In the genomic region with DNA sequence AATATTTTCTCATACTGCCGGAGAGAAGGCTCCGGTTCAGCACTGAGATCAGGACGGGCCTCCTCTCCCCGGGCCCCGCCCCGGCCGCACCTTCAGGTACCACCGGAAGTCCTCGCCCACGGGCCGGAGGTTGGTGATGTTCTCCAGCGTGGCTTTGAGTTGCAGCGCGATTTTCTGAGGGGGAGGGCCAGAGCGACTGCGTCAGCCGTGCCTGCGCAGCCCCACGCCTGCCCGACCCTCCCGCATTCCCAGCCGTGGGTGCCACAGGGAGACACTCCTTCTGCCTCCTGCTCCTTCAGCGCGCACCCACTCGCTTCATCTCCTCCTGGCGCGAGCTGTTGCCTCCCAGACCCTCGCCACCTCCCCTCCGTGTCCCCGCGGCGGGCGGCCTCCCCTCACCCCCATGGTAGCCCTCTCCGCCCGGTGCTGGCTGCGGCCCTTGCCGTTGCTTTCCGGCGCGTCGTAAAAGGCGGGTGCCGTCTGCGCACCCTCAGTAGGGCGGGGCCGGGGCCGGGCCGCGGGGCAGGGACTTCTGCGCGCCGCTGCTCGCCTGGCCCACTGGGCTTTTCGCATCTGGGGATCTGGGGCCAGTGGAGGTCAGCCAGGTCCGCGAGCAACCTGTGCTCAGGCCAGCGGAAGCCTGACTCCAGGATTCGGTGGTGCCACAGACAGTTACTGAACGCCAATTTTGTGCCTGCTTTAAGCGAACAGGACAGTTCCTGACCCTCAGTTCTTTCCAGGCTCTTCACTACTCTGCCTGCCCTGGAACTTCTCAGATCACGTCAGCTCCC, we compare ENCODE assay signal across 8 cellular contexts. TPM values are rescaled to one million over a fixed set of nuclear protein-coding genes. Genes with fewer than 3 reads are reported as not detected.
DNase-seq lines count a peak whose midpoint lies in the region; ATAC-seq and TF ChIP-seq lines count a peak whose summit lies in the region.

A gene (minus strand): TSS at position 464 of the 791 bp plus-strand sequence. CDS start 59 bp downstream, at position 405.

- H3K27me3 Mint-ChIP-seq in natural killer cell treated with Interleukin-12 subunit alpha and Interleukin-12 subunit beta and Interleukin-15 and Interleukin-18, amount 100 ng/mL, for 72 hours, result no peaks in the 10 kb centered on the region

- DNase-seq in Daoy (ENCODE audit: low read depth), result peak; percentile 96
- DNase-seq in GOT3 (lab: John Stamatoyannopoulos, UW), result peak; percentile 87
- DNase-seq in LNCaP clone FGC (ENCODE audit: low read depth), result peak; percentile 87
- peak; percentile 96 for DNase-seq in RWPE2 (ENCODE audit: low spot score)
- peak; percentile 92 for DNase-seq in activated T-helper 9 cell treated with anti-CD3 and anti-CD28 coated beads, Interleukin-2, amount 50 U/mL, for 16 hours (ENCODE audit: low read depth)
- peak; percentile 84 for DNase-seq in fibroblast of peridontal ligament (ENCODE audit: extremely low read depth)
- peak; percentile 97 for DNase-seq in natural killer cell treated with Interleukin-12 subunit alpha and Interleukin-12 subunit beta and Interleukin-15 and Interleukin-18, amount 100 ng/mL, for 72 hours (ENCODE audit: low spot score)
- DNase-seq in stimulated activated naive CD8-positive, alpha-beta T cell treated with anti-CD3 and anti-CD28 coated beads, Interleukin-15, Interleukin-2, amounts not matched to agents 100 U/mL and 50 U/mL, for 24 hours, result peak; percentile 97

- H3K4me3 ChIP-seq in LNCaP clone FGC (ENCODE audit: low read depth, low read length), result peak within 1 kb of the TSS; percentile 79
- peak within 1 kb of the TSS; percentile 78 for H3K4me3 ChIP-seq in RWPE2 (ENCODE audit: severe bottlenecking)

- H3K4me1 ChIP-seq in RWPE2 (ENCODE audit: insufficient read depth, poor library complexity, severe bottlenecking), result peaks cover 4% of the 10 kb centered on the region

- no peak for TF ChIP-seq CTCF in LNCaP clone FGC (IDR thresholded peaks at IDR 0.05; ENCODE audit: control insufficient read depth, extremely low read depth, insufficient read depth)
- no peak for TF ChIP-seq CTCF in RWPE2 (IDR thresholded peaks at IDR 0.05; ENCODE audit: poor library complexity, severe bottlenecking)

- no peaks in the 10 kb centered on the region for H3K36me3 Mint-ChIP-seq in natural killer cell treated with Interleukin-12 subunit alpha and Interleukin-12 subunit beta and Interleukin-15 and Interleukin-18, amount 100 ng/mL, for 72 hours

- H3K27ac ChIP-seq in RWPE2 (ENCODE audit: poor library complexity, severe bottlenecking), result peak within 1 kb of the TSS; percentile 60

- H3K4me3 Mint-ChIP-seq in natural killer cell treated with Interleukin-12 subunit alpha and Interleukin-12 subunit beta and Interleukin-15 and Interleukin-18, amount 100 ng/mL, for 72 hours, result peak within 1 kb of the TSS; percentile 88

- peaks cover 15% of the 10 kb centered on the region for H3K36me3 ChIP-seq in RWPE2 (ENCODE audit: low read depth)

- H3K4me1 Mint-ChIP-seq in natural killer cell treated with Interleukin-12 subunit alpha and Interleukin-12 subunit beta and Interleukin-15 and Interleukin-18, amount 100 ng/mL, for 72 hours (ENCODE audit: low read depth in 2 of 2), result peaks cover 14 to 21% of the 10 kb centered on the region in 2 donors

- no peaks in the 10 kb centered on the region for H3K27me3 ChIP-seq in RWPE2 (ENCODE audit: insufficient read depth, poor library complexity, severe bottlenecking)

- no peaks in the 10 kb centered on the region for H3K9me3 Mint-ChIP-seq in natural killer cell treated with Interleukin-12 subunit alpha and Interleukin-12 subunit beta and Interleukin-15 and Interleukin-18, amount 100 ng/mL, for 72 hours

- peak; percentile 92 for ATAC-seq in RWPE2 (ENCODE audit: low read depth)
- ATAC-seq in natural killer cell treated with Interleukin-12 subunit alpha and Interleukin-12 subunit beta and Interleukin-15 and Interleukin-18, amount 100 ng/mL, for 72 hours, result peak; percentile 96 to 97
- ATAC-seq in stimulated activated naive CD8-positive, alpha-beta T cell treated with anti-CD3 and anti-CD28 coated beads, Interleukin-15, Interleukin-2, amounts not matched to agents 100 U/mL and 50 U/mL, for 24 hours, result peak; percentile 95

- H3K27ac Mint-ChIP-seq in natural killer cell treated with Interleukin-12 subunit alpha and Interleukin-12 subunit beta and Interleukin-15 and Interleukin-18, amount 100 ng/mL, for 72 hours, result peak within 1 kb of the TSS; percentile 93 to 95

- H3K9me3 ChIP-seq in RWPE2 (ENCODE audit: severe bottlenecking), result no peaks in the 10 kb centered on the region

RNA-seq across cellular contexts. Expression of the gene that starts here (rescaled TPM):
- total RNA-seq in Daoy (2014; rRNA removed; shearing (Covaris generic)), result 73.9 and 83.4 TPM in 2 replicates
- 10 to 100 TPM; 37.5 to 44.5 TPM for total RNA-seq in natural killer cell treated with Interleukin-12 subunit alpha and Interleukin-12 subunit beta and Interleukin-15 and Interleukin-18, amount 100 ng/mL, for 72 hours

Comparison
In these comparisons a context has a peak if more than half of its experiments do, and no peak if none do; other contexts are left out.
1. Peak in every context shown above with its lines: DNase-seq, ATAC-seq, H3K4me3 ChIP-seq and H3K27ac ChIP-seq.